In genomic region chr9:108489567-108489966, GRCh38 we compare ENCODE assay signal across 24 cellular contexts.
"Had no signal": no experiment of that assay in that cellular context is flagged by ENCODE, and none has a peak within 500 bp of the region (broad histone marks: within the 10 kb centered on the region; RNA-seq: fewer than 3 reads in every experiment).

No MANE protein-coding gene starts in this region.

- H3K4me3 ChIP-seq: colonic mucosa, esophagus squamous epithelium, gastroesophageal sphincter, heart left ventricle, hepatocyte, left lung, lower lobe of right lung had no signal

- DNase-seq: colonic mucosa; cortex of kidney; effector CD8-positive, alpha-beta T cell; effector memory CD8-positive, alpha-beta T cell; endodermal cell; erythroblast; esophagus squamous epithelium; foreskin fibroblast; heart left ventricle; hypothalamus; immature natural killer cell; islet precursor cell; left cardiac atrium; left lung; left ventricle myocardium superior; lower lobe of right lung; mesendoderm; midbrain; naive thymus-derived CD4-positive, alpha-beta T cell; natural killer cell had no signal

- H3K4me2 ChIP-seq: hepatocyte had no signal

- H3K27ac ChIP-seq: colonic mucosa, esophagus squamous epithelium, gastroesophageal sphincter, heart left ventricle, hepatocyte, left lung, lower lobe of right lung had no signal

- H3K4me1 ChIP-seq: colonic mucosa, gastroesophageal sphincter, left lung, lower lobe of right lung had no signal

- H3K79me2 ChIP-seq: hepatocyte had no signal

- FAIRE-seq: endometrium, frontal cortex had no signal

- H3K9me3 ChIP-seq: colonic mucosa, esophagus squamous epithelium, gastroesophageal sphincter, heart left ventricle, left lung, lower lobe of right lung had no signal

- H3K27me3 ChIP-seq: colonic mucosa, esophagus squamous epithelium, gastroesophageal sphincter, heart left ventricle, hepatocyte, left lung had no signal

- H2AFZ ChIP-seq: hepatocyte had no signal

- H3K36me3 ChIP-seq: colonic mucosa, esophagus squamous epithelium, gastroesophageal sphincter, heart left ventricle, left lung, lower lobe of right lung had no signal
